Comparison of ENCODE assay signal across 10 cellular contexts in genomic region chr11:14642453-14642852, GRCh38. TPM values are rescaled to one million over a fixed set of nuclear protein-coding genes. Genes with fewer than 3 reads are reported as not detected.
DNase-seq lines count a peak whose midpoint lies in the region; ATAC-seq and TF ChIP-seq lines count a peak whose summit lies in the region.
"Had no signal": no experiment of that assay in that cellular context is flagged by ENCODE, and none has a peak within 500 bp of the region (broad histone marks: within the 10 kb centered on the region; RNA-seq: fewer than 3 reads in every experiment).

No MANE protein-coding gene starts in this region.

- peak overlapping the region in 1 of 5 donors; percentile 48 for H3K9ac ChIP-seq in subcutaneous abdominal adipose tissue (ENCODE audit: low read length in 5 of 5)

- H3K9me3 Mint-ChIP-seq in activated T-cell treated with anti-CD3 and anti-CD28 coated beads, Interleukin-2, amount 50 U/mL, for 4 hours, result no peaks in the 10 kb centered on the region
- H3K9me3 Mint-ChIP-seq in immature natural killer cell, result no peaks in the 10 kb centered on the region

- H3K36me3 Mint-ChIP-seq in activated T-cell treated with anti-CD3 and anti-CD28 coated beads, Interleukin-2, amount 50 U/mL, for 4 hours (ENCODE audit: insufficient read depth), result peaks cover 6% of the 10 kb centered on the region
- no peaks in the 10 kb centered on the region for H3K36me3 Mint-ChIP-seq in immature natural killer cell

- H3K27me3 Mint-ChIP-seq in activated T-cell treated with anti-CD3 and anti-CD28 coated beads, Interleukin-2, amount 50 U/mL, for 4 hours (ENCODE audit: low read depth), result no peaks in the 10 kb centered on the region
- H3K27me3 Mint-ChIP-seq in immature natural killer cell (ENCODE audit: low read depth in 3 of 3), result peaks cover 6 to 12% (median 7%) of the 10 kb centered on the region in 3 donors

- no peaks in the 10 kb centered on the region for H3K27me3 ChIP-seq in subcutaneous abdominal adipose tissue (ENCODE audit: control insufficient read depth in 5 of 5, insufficient read depth in 4 of 5, low read length in 5 of 5)

- no peak for ATAC-seq in activated T-cell treated with anti-CD3 and anti-CD28 coated beads, Interleukin-2, amount 50 U/mL, for 4 hours
- ATAC-seq in HG02678 (IDR thresholded peaks at IDR 0.05; ENCODE audit: unreplicated experiment) (no peak), GM21526 (IDR thresholded peaks at IDR 0.05; ENCODE audit: low FRiP score, unreplicated experiment) (no peak)
- ATAC-seq: foreskin keratinocyte had no signal

- H3K4me1 ChIP-seq in subcutaneous abdominal adipose tissue (ENCODE audit: control insufficient read depth in 5 of 5, insufficient read depth in 5 of 5, low read length in 5 of 5), result peaks cover 0 to 31% (median 25%) of the 10 kb centered on the region in 5 donors
- H3K4me1 ChIP-seq: foreskin keratinocyte had no signal

- H3K9me3 ChIP-seq in subcutaneous abdominal adipose tissue (ENCODE audit: control insufficient read depth in 5 of 5, low read length in 5 of 5), result no peaks in the 10 kb centered on the region

- no peak for TF ChIP-seq CTCF in VCaP (conservative IDR thresholded peaks at IDR 0.05)

- peak overlapping the region in 4 of 6 donors; percentile 12 to 89 (median 72) for H3K27ac Mint-ChIP-seq in immature natural killer cell

- H3K4me3 Mint-ChIP-seq in activated T-cell treated with anti-CD3 and anti-CD28 coated beads, Interleukin-2, amount 50 U/mL, for 4 hours, result peak overlapping the region; percentile 82
- peak overlapping the region; percentile 67 to 95 (median 84) for H3K4me3 Mint-ChIP-seq in immature natural killer cell

- H3K27ac ChIP-seq in VCaP (peak overlapping the region; percentile 94), subcutaneous abdominal adipose tissue (ENCODE audit: low read depth, low read length) (peak overlapping the region; percentile 43)
- H3K27ac ChIP-seq: foreskin keratinocyte had no signal

- peaks cover 55% of the 10 kb centered on the region for H3K4me1 Mint-ChIP-seq in activated T-cell treated with anti-CD3 and anti-CD28 coated beads, Interleukin-2, amount 50 U/mL, for 4 hours (ENCODE audit: low read depth)
- peaks cover 22% of the 10 kb centered on the region in 2 donors for H3K4me1 Mint-ChIP-seq in immature natural killer cell

- DNase-seq in activated T-cell treated with anti-CD3 and anti-CD28 coated beads, Interleukin-2, amount 50 U/mL, for 4 hours, result no peak
- DNase-seq in activated T-cell treated with anti-CD3 and anti-CD28 coated beads, Interleukin-2, amount 50 U/mL, for 1 hour, result no peak
- no peak for DNase-seq in immature natural killer cell
- DNase-seq in GM19240 (ENCODE audit: insufficient read length, low spot score), result no peak
- DNase-seq: cerebellar nuclear complex, foreskin keratinocyte had no signal

- H3K4me3 ChIP-seq in subcutaneous abdominal adipose tissue (ENCODE audit: low read depth in 1 of 5, low read length in 5 of 5), result peak overlapping the region in 3 of 5 donors; percentile 68 to 95 (median 89)

- H3K36me3 ChIP-seq in subcutaneous abdominal adipose tissue (ENCODE audit: control insufficient read depth in 5 of 5, insufficient read depth in 5 of 5, low read length in 5 of 5), result no peaks in the 10 kb centered on the region

RNA-seq across cellular contexts. Expression of gene PDE3B, which starts 1.2 kb away (rescaled TPM):
- 10 to 100 TPM; 13.0 to 17.8 (median 17.0) TPM for total RNA-seq in activated T-cell treated with anti-CD3 and anti-CD28 coated beads, Interleukin-2, amount 50 U/mL, for 4 hours
- polyA plus RNA-seq in immature natural killer cell, result 1 to 10 TPM; 2.4 to 4.7 (median 2.6) TPM
